ENCODE assay signal across 18 cellular contexts in genomic region chr5:179285236-179285635, GRCh38.
DNase-seq lines count a peak whose midpoint lies in the region; ATAC-seq, FAIRE-seq and TF ChIP-seq lines count a peak whose summit lies in the region.
"Had no signal": no experiment of that assay in that cellular context is flagged by ENCODE, and none has a peak within 500 bp of the region (broad histone marks: within the 10 kb centered on the region; RNA-seq: fewer than 3 reads in every experiment).

No MANE protein-coding gene starts in this region.

- H3K4me3 ChIP-seq in liver (ENCODE audit: low read depth in 1 of 3, low read length in 3 of 3) = no peak overlapping the region
- no peak overlapping the region for H3K4me3 ChIP-seq in HepG2 (replicated peaks in 1 of 3; ENCODE audit: insufficient read depth in 1 of 3, low read depth in 2 of 3, low read length in 3 of 3)
- H3K4me3 ChIP-seq in trophoblast cell (ENCODE audit: low read depth, low read length) = no peak overlapping the region
- H3K4me3 ChIP-seq in esophagus squamous epithelium = no peak overlapping the region
- H3K4me3 ChIP-seq: colonic mucosa had no signal

- H2AFZ ChIP-seq in HepG2 (ENCODE audit: low read length) (no peak overlapping the region), trophoblast cell (ENCODE audit: insufficient read depth, low read length, poor library complexity) (no peak overlapping the region)

- intact Hi-C loops in HepG2 (cut with micrococcal nuclease; ENCODE audit: unreplicated experiment) (no loop called here), esophagus squamous epithelium (cut with DNase I) (no loop called here)

- H2BK12ac ChIP-seq in trophoblast cell (ENCODE audit: low read length) = no peak overlapping the region

- H4K91ac ChIP-seq in trophoblast cell (ENCODE audit: low read depth, low read length) = no peak overlapping the region

- no peak overlapping the region for H4K8ac ChIP-seq in trophoblast cell (ENCODE audit: low read depth, low read length)

- no peak overlapping the region for H4K12ac ChIP-seq in trophoblast cell (ENCODE audit: low read depth, low read length)

- no peak overlapping the region for H3K18ac ChIP-seq in trophoblast cell (ENCODE audit: low read length)

- TF ChIP-seq RAD21 in liver (IDR thresholded peaks at IDR 0.05) (no peak), HepG2 (CRISPR knock-in tag; IDR thresholded peaks at IDR 0.05) (no peak)

- H3K9ac ChIP-seq in liver (ENCODE audit: low read depth in 1 of 2, low read length in 2 of 2) (no peak overlapping the region), HepG2 (ENCODE audit: insufficient read depth, low read depth, low read length) (no peak overlapping the region), trophoblast cell (ENCODE audit: low read length) (no peak overlapping the region)

- no peaks in the 10 kb centered on the region for H3K79me2 ChIP-seq in HepG2 (ENCODE audit: insufficient read depth, low read length)
- H3K79me2 ChIP-seq in trophoblast cell (ENCODE audit: control insufficient read depth, insufficient read depth, low read length, poor library complexity) = no peaks in the 10 kb centered on the region

- H3K4me1 ChIP-seq in liver (ENCODE audit: control insufficient read depth in 4 of 4, insufficient read depth in 4 of 4, low read length in 3 of 4) (no peaks in the 10 kb centered on the region), HepG2 (ENCODE audit: insufficient read depth, low read length) (no peaks in the 10 kb centered on the region), trophoblast cell (ENCODE audit: control insufficient read depth in 1 of 2, insufficient read depth in 2 of 2, low read length in 2 of 2) (peaks cover 37 to 43% of the 10 kb centered on the region in 2 experiments), esophagus squamous epithelium (peaks cover 0 to 4% (median 0%) of the 10 kb centered on the region in 3 donors)
- H3K4me1 ChIP-seq: colonic mucosa, foreskin keratinocyte had no signal

- H3K4ac ChIP-seq in trophoblast cell (ENCODE audit: low read depth, low read length) = no peak overlapping the region

- TF ChIP-seq POLR2A in HepG2 (IDR thresholded peaks at IDR 0.05; ENCODE audit: insufficient read depth in 1 of 2, low read depth in 2 of 2, low read length in 2 of 2) (no peak), esophagus squamous epithelium (IDR thresholded peaks at IDR 0.05) (no peak)

- in situ Hi-C loops in HepG2 (cut with HindIII; ENCODE audit: extremely low pct_ligation_motif_present, low pct_unique_long_range_greater_than_20kb) = no loop called here

- TF ChIP-seq EP300 in HepG2 (IDR thresholded peaks at IDR 0.05; ENCODE audit: low read depth in 2 of 2, low read length in 2 of 2) = no peak
- no peak for TF ChIP-seq EP300 in HepG2 (CRISPR knock-in tag; IDR thresholded peaks at IDR 0.05; ENCODE audit: borderline replicate concordance)

- BruUV-seq in HepG2 (replicated peaks; lab: Mats Ljungman, UMichigan) = no TSS peak

- H3K27me3 ChIP-seq in liver (ENCODE audit: control insufficient read depth in 4 of 4, insufficient read depth in 4 of 4, low read length in 3 of 4) (no peaks in the 10 kb centered on the region), HepG2 (ENCODE audit: control insufficient read depth in 1 of 2, insufficient read depth in 2 of 2, low read length in 2 of 2) (peaks cover 0 to 3% of the 10 kb centered on the region in 2 experiments; a peak in 3 of 5 replicates), trophoblast cell (ENCODE audit: insufficient read depth, low read length) (no peaks in the 10 kb centered on the region), esophagus squamous epithelium (no peaks in the 10 kb centered on the region)
- H3K27me3 ChIP-seq: colonic mucosa, foreskin keratinocyte had no signal

- no peak overlapping the region for H3K23ac ChIP-seq in trophoblast cell (ENCODE audit: low read length)

- no peak overlapping the region for H3K14ac ChIP-seq in trophoblast cell (ENCODE audit: low read length)

- no peak for TF ChIP-seq CTCF in liver (IDR thresholded peaks at IDR 0.05; ENCODE audit: low read depth, low read length, missing input control)
- TF ChIP-seq CTCF in HepG2 (CRISPR knock-in tag; IDR thresholded peaks at IDR 0.05) = no peak
- TF ChIP-seq CTCF in esophagus squamous epithelium (IDR thresholded peaks at IDR 0.05) = no peak

- no peaks in the 10 kb centered on the region for H4K20me1 ChIP-seq in HepG2 (ENCODE audit: insufficient read depth, low read length)

- H2AK5ac ChIP-seq in trophoblast cell (ENCODE audit: low read length) = no peak overlapping the region

- H3K27ac ChIP-seq in liver (ENCODE audit: low read depth in 1 of 2, low read length in 2 of 2) (peak overlapping the region; percentile 5 to 33), HepG2 (ENCODE audit: extremely low read length, insufficient read depth, low read length) (no peak overlapping the region), trophoblast cell (ENCODE audit: low read depth, low read length) (peak overlapping the region; percentile 90), esophagus squamous epithelium (peak overlapping the region in 2 of 4 donors; percentile 10 to 33)
- H3K27ac ChIP-seq: colonic mucosa, foreskin keratinocyte, HL-60 had no signal

- H2BK5ac ChIP-seq in trophoblast cell (ENCODE audit: low read depth, low read length, poor library complexity) = no peak overlapping the region

- no peak; the same call in 2 of the 3 replicates for ATAC-seq in HepG2
- ATAC-seq in GM19467 (IDR thresholded peaks at IDR 0.05; ENCODE audit: unreplicated experiment) = no peak
- no peak for ATAC-seq in GM21528 (IDR thresholded peaks at IDR 0.05; ENCODE audit: low FRiP score, unreplicated experiment)
- ATAC-seq: foreskin keratinocyte, PC-3 had no signal

- CTCF ChIA-PET in HepG2 (lab: Yijun Ruan, JAX; ENCODE audit: low intra/inter-chr PET ratio, low total read pairs) = no interaction called here

- H2BK120ac ChIP-seq in trophoblast cell (ENCODE audit: insufficient read depth, low read length, poor library complexity) = no peak overlapping the region

- DNase-seq in HepG2 (ENCODE audit: low spot score) = no peak
- DNase-seq in hepatic stellate cell (ENCODE audit: low spot score) = peak; percentile 83
- no peak for DNase-seq in trophoblast cell
- no peak for DNase-seq in esophagus squamous epithelium (lab: John Stamatoyannopoulos, UW)
- no peak for DNase-seq in NCI-H82 treated with DMSO at 0.1 percent for 48 hours (lab: John Stamatoyannopoulos, UW; ENCODE audit: unreplicated experiment)
- DNase-seq: activated CD4-positive, alpha-beta T cell treated with anti-CD3 and anti-CD28 coated beads, Interleukin-2, amount 50 U/mL, for 48 hours; activated gamma-delta T cell treated with Interleukin-2 at 50 U/mL for 16 hours; colonic mucosa; foreskin keratinocyte; mammary epithelial cell; NCI-H2227 treated with DMSO at 0.1 percent for 48 hours; PC-3; T-helper 2 cell had no signal

- H3K9me3 ChIP-seq in liver (ENCODE audit: control insufficient read depth in 4 of 4, low read length in 3 of 4) (no peaks in the 10 kb centered on the region), HepG2 (ENCODE audit: low read length) (no peaks in the 10 kb centered on the region), trophoblast cell (ENCODE audit: insufficient read depth, low read depth, low read length) (peaks cover 2% of the 10 kb centered on the region), esophagus squamous epithelium (no peaks in the 10 kb centered on the region)
- H3K9me3 ChIP-seq: colonic mucosa had no signal

- no peaks in the 10 kb centered on the region for H3K36me3 ChIP-seq in liver (ENCODE audit: control insufficient read depth in 4 of 4, insufficient read depth in 3 of 4, low read depth in 1 of 4, low read length in 3 of 4)
- no peaks in the 10 kb centered on the region for H3K36me3 ChIP-seq in HepG2 (replicated peaks in 1 of 2; ENCODE audit: control insufficient read depth in 1 of 2, insufficient read depth in 2 of 2, low read length in 2 of 2)
- H3K36me3 ChIP-seq in trophoblast cell (ENCODE audit: control insufficient read depth in 1 of 2, insufficient read depth in 2 of 2, low read length in 2 of 2) = no peaks in the 10 kb centered on the region
- no peaks in the 10 kb centered on the region for H3K36me3 ChIP-seq in esophagus squamous epithelium
- H3K36me3 ChIP-seq: colonic mucosa had no signal

- no peak for FAIRE-seq in HepG2 (lab: Jason Lieb, UNC)
- FAIRE-seq: A204.1 had no signal

- 65% methylated on average over 9 of the region's 9 CpGs for WGBS in liver
- 39% methylated on average over 8 of the region's 9 CpGs for WGBS in HepG2 (ENCODE audit: low lambda C conversion rate)
- no CpG with 5 or more reads among the region's 9 CpGs for WGBS in trophoblast cell (ENCODE audit: extremely low coverage, insufficient coverage, insufficient read length)
- WGBS in esophagus squamous epithelium, 2 donors = 72 to 73% methylated on average over 7 to 8 of the region's 9 CpGs

- POLR2A ChIA-PET in HepG2 (lab: Yijun Ruan, JAX) = no interaction called here

- H3K4me2 ChIP-seq in HepG2 (ENCODE audit: low read depth, low read length) (no peak overlapping the region), trophoblast cell (ENCODE audit: low read length) (peak overlapping the region; percentile 6)

- peaks cover 31% of the 10 kb centered on the region for H3K79me1 ChIP-seq in trophoblast cell (ENCODE audit: low read length)

TF ChIP-seq in liver, 16 proteins besides CTCF, POLR2A, EP300 and RAD21 (continues in another document):
- TF ChIP-seq FOXA1 (IDR thresholded peaks at IDR 0.05) = no peak
- TF ChIP-seq EGR1 (IDR thresholded peaks at IDR 0.05; ENCODE audit: low read depth in 2 of 2) = no peak
- no peak for TF ChIP-seq FOXA2 (IDR thresholded peaks at IDR 0.05)
- peak; percentile 38 to 41 for TF ChIP-seq RXRA (IDR thresholded peaks at IDR 0.05)
- no peak for TF ChIP-seq HNF4A (conservative IDR thresholded peaks at IDR 0.05)
- TF ChIP-seq HNF4G (IDR thresholded peaks at IDR 0.05) = no peak
- TF ChIP-seq ATF3 (IDR thresholded peaks at IDR 0.05) = no peak

TF ChIP-seq in HepG2, 621 proteins besides CTCF, POLR2A, EP300 and RAD21 (continues in another document):
- TF ChIP-seq SRSF1 (optimal IDR thresholded peaks at IDR 0.05; ENCODE audit: low read depth, low read length) (no peak), ZNF224 (CRISPR knock-in tag; IDR thresholded peaks at IDR 0.05) (no peak), ZBTB39 (CRISPR knock-in tag; IDR thresholded peaks at IDR 0.05) (no peak)
